ENCODE assay signal across 11 cellular contexts in genomic region chr2:172995323-172996244, GRCh38.
DNase-seq lines count a peak whose midpoint lies in the region; ATAC-seq and TF ChIP-seq lines count a peak whose summit lies in the region.
"Had no signal": no experiment of that assay in that cellular context is flagged by ENCODE, and none has a peak within 500 bp of the region (broad histone marks: within the 10 kb centered on the region; RNA-seq: fewer than 3 reads in every experiment).

No MANE protein-coding gene starts in this region.

- TF ChIP-seq CTCF in HFF-Myc (IDR thresholded peaks at IDR 0.05; ENCODE audit: low read depth, low read length, missing control alignments), result peak; percentile 19

- DNase-seq in HFF-Myc (ENCODE audit: extremely low read depth, low read depth), result peak; percentile 70
- peak; percentile 51 for DNase-seq in T1000 (lab: John Stamatoyannopoulos, UW)
- DNase-seq in left cardiac atrium, result no peak
- DNase-seq in smooth muscle cell of the brain vasculature (ENCODE audit: low read depth, low spot score), result peak; percentile 18
- no peak for DNase-seq in UCSD-AML1 (lab: John Stamatoyannopoulos, UW; ENCODE audit: unreplicated experiment)
- DNase-seq: NK-92 treated with Interleukin-12 subunit alpha and Interleukin-12 subunit beta, amount 100 ng/mL, for 24 hours; occipital lobe had no signal

- intact Hi-C loops in left cardiac atrium (cut with DNase I), result no loop called here

- H3K4me3 ChIP-seq in HFF-Myc (replicated peaks; ENCODE audit: low read depth, low read length), result no peak overlapping the region
- H3K4me3 ChIP-seq: adrenal gland had no signal

- ATAC-seq in left cardiac atrium, result peak; percentile 79 to 91
- ATAC-seq in GM19467 (IDR thresholded peaks at IDR 0.05; ENCODE audit: unreplicated experiment), result no peak
- ATAC-seq in HG02588 (IDR thresholded peaks at IDR 0.05; ENCODE audit: unreplicated experiment), result no peak
- ATAC-seq in GM19035 (IDR thresholded peaks at IDR 0.05; ENCODE audit: unreplicated experiment), result no peak

Comparison
In these comparisons a context has a peak if more than half of its experiments do, and no peak if none do; other contexts are left out.
1. DNase-seq: peak in HFF-Myc (single experiment), T1000 (single experiment) and smooth muscle cell of the brain vasculature (single experiment); none in left cardiac atrium (single experiment) and UCSD-AML1 (single experiment).
2. ATAC-seq: peak in left cardiac atrium (2 of 2); none in GM19467 (single experiment), HG02588 (single experiment) and GM19035 (single experiment).